21 cellular contexts compared by ENCODE assay signal in the genomic region with DNA sequence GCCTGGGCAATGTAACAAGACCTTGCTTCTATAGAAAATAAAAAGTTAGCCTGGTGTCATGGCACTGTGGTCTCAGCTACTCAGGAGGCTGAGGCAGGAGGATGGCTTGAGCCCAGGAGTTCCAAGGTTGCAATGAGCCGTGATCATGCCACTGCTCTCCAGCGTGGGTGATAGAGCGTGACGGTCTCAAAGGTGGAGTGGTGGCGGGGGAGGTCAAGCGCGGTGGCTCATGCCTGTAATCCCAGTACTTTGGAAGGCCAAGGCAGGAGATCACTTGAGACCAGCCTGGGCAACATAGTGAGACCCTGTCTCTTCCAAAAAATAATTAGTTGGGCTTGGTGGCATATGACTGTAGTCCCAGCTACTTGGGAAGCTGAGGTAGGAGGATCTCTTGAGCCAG.
"Had no signal": no experiment of that assay in that cellular context is flagged by ENCODE, and none has a peak within 500 bp of the region (broad histone marks: within the 10 kb centered on the region; RNA-seq: fewer than 3 reads in every experiment).

No MANE protein-coding gene starts in this region.

- H3K27me3 Mint-ChIP-seq: brain; stimulated activated naive CD8-positive, alpha-beta T cell treated with anti-CD3 and anti-CD28 coated beads, Interleukin-15, amount 100 ng/mL, for 72 hours had no signal

- DNase-seq: activated CD4-positive, alpha-beta T cell treated with anti-CD3 and anti-CD28 coated beads for 48 hours; activated CD4-positive, CD25-positive, alpha-beta regulatory T cell; activated CD8-positive, alpha-beta memory T cell treated with anti-CD3 and anti-CD28 coated beads for 24 hours; activated CD8-positive, alpha-beta memory T cell treated with anti-CD3 and anti-CD28 coated beads, Interleukin-2, amount 50 U/mL, for 4 hours; activated naive CD4-positive, alpha-beta T cell treated with Interleukin-2 at 50 U/mL for 16 hours; activated T-cell treated with anti-CD3 and anti-CD28 coated beads, Interleukin-2, amount 50 U/mL, for 48 hours; dermis blood vessel endothelial cell; effector memory CD4-positive, alpha-beta T cell; foreskin melanocyte; kidney glomerular epithelial cell; left ventricle myocardium inferior; natural killer cell; stimulated activated CD4-positive, alpha-beta T cell treated with anti-CD3 and anti-CD28 coated beads, Interleukin-12 subunit alpha, Interleukin-12 subunit beta, amount 100 ng/mL, for 4 hours; stimulated activated CD4-positive, alpha-beta T cell treated with anti-CD3 and anti-CD28 coated beads, Interleukin-4, amount 100 ng/mL, for 4 hours; stimulated activated naive CD8-positive, alpha-beta T cell treated with anti-CD3 and anti-CD28 coated beads, Interleukin-15, amount 100 ng/mL, for 72 hours; T1000; tibial artery had no signal

- H3K27ac Mint-ChIP-seq: mesothelial cell of epicardium; T-helper 1 cell treated with Interleukin-12 subunit alpha and Interleukin-12 subunit beta and Interleukin-4 antibody, amounts not matched to agents 30 μg/mL and 1 μg/mL, for 36 hours had no signal

- H3K36me3 Mint-ChIP-seq: natural killer cell had no signal

- H3K9me3 Mint-ChIP-seq: brain; mesothelial cell of epicardium; natural killer cell; stimulated activated naive CD8-positive, alpha-beta T cell treated with anti-CD3 and anti-CD28 coated beads, Interleukin-15, amount 100 ng/mL, for 72 hours; T-helper 1 cell treated with Interleukin-12 subunit alpha and Interleukin-12 subunit beta and Interleukin-4 antibody, amounts not matched to agents 30 μg/mL and 1 μg/mL, for 36 hours had no signal

- ATAC-seq: natural killer cell; right cardiac atrium; stimulated activated naive CD8-positive, alpha-beta T cell treated with anti-CD3 and anti-CD28 coated beads, Interleukin-15, amount 100 ng/mL, for 72 hours had no signal

- H3K4me3 Mint-ChIP-seq: brain; mesothelial cell of epicardium; stimulated activated naive CD8-positive, alpha-beta T cell treated with anti-CD3 and anti-CD28 coated beads, Interleukin-15, amount 100 ng/mL, for 72 hours; T-helper 1 cell treated with Interleukin-12 subunit alpha and Interleukin-12 subunit beta and Interleukin-4 antibody, amounts not matched to agents 30 μg/mL and 1 μg/mL, for 36 hours had no signal
